In genomic region chr3:42182555-42182954, GRCh38 we compare ENCODE assay signal across 1 cellular context.
TF ChIP-seq lines count a peak whose summit lies in the region.

No MANE protein-coding gene starts in this region.

TF ChIP-seq in GM23338, 12 proteins besides CTCF, POLR2A, EP300 and RAD21 (continued from another document):
- no peak for TF ChIP-seq ZNF462 (CRISPR knock-in tag; IDR thresholded peaks at IDR 0.05)
- no peak for TF ChIP-seq ZNF331 (CRISPR knock-in tag; IDR thresholded peaks at IDR 0.05; ENCODE audit: low read depth)
- TF ChIP-seq POLR2AphosphoS5 (IDR thresholded peaks at IDR 0.05; ENCODE audit: low read depth), result no peak
- TF ChIP-seq STAT1 (IDR thresholded peaks at IDR 0.05; ENCODE audit: unreplicated experiment), result no peak
- TF ChIP-seq EZH2phosphoT487 (IDR thresholded peaks at IDR 0.05; ENCODE audit: unreplicated experiment), result no peak
- TF ChIP-seq REST (IDR thresholded peaks at IDR 0.05; ENCODE audit: unreplicated experiment), result no peak
- no peak for TF ChIP-seq EZH2 (IDR thresholded peaks at IDR 0.05; ENCODE audit: low read depth, unreplicated experiment)
- no peak for TF ChIP-seq ZNF114 (CRISPR knock-in tag; IDR thresholded peaks at IDR 0.05)
- TF ChIP-seq JUNB (IDR thresholded peaks at IDR 0.05; ENCODE audit: unreplicated experiment), result no peak
